ENCODE assay signal across 14 cellular contexts in the genomic region with DNA sequence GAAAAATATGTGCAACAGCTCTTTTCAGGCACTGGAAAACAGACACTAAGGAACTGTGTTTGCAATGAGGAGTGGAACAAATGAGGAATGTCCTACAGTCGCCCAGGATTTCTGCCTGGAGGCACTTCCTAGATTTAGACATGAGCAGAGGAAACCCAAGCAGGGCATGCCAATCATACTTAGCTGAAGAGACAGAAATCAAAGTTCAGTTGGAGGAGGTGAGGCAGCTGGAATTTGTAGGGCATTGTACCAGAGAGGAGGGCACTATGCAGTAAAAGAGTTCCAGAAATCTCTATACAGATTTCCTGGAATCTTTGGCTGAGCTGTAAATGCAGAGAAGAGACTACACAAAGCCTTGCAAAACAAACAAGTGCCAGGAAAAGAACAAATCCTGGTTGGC.
DNase-seq lines count a peak whose midpoint lies in the region; ATAC-seq and TF ChIP-seq lines count a peak whose summit lies in the region.
"Had no signal": no experiment of that assay in that cellular context is flagged by ENCODE, and none has a peak within 500 bp of the region (broad histone marks: within the 10 kb centered on the region; RNA-seq: fewer than 3 reads in every experiment).

No MANE protein-coding gene starts in this region.

- DNase-seq in COLO829 (ENCODE audit: low spot score), result peak; percentile 61
- DNase-seq in amniotic stem cell (lab: John Stamatoyannopoulos, UW), result peak; percentile 63
- DNase-seq in cardiac muscle cell (ENCODE audit: low read depth in 1 of 2, low spot score in 1 of 2), result peak in 1 of 2 donors; percentile 61
- DNase-seq in mucosa of descending colon, result peak in 1 of 3 donors; percentile 34
- DNase-seq in NCI-H2107 treated with DMSO at 0.1 percent for 48 hours (lab: John Stamatoyannopoulos, UW; ENCODE audit: unreplicated experiment), result no peak
- DNase-seq in activated T-cell treated with anti-CD3 and anti-CD28 coated beads, Interleukin-2, amount 50 U/mL, for 4 hours, result no peak
- DNase-seq in CD1c-positive myeloid dendritic cell (ENCODE audit: extremely low spot score), result no peak
- no peak for DNase-seq in mesendoderm
- DNase-seq: activated naive CD4-positive, alpha-beta T cell treated with anti-CD3 and anti-CD28 coated beads, Interleukin-2, amount 10 ng/mL, durations not matched to agents 7 days and 5 days; NCI-H2171; stimulated activated naive CD8-positive, alpha-beta T cell treated with anti-CD3 and anti-CD28 coated beads, Interleukin-15, Interleukin-2, amounts not matched to agents 100 U/mL and 50 U/mL, for 24 hours; WERI-Rb-1 had no signal

- no peaks in the 10 kb centered on the region for H3K27me3 Mint-ChIP-seq in activated T-cell treated with anti-CD3 and anti-CD28 coated beads, Interleukin-2, amount 50 U/mL, for 4 hours (ENCODE audit: low read depth)
- H3K27me3 Mint-ChIP-seq: activated naive CD4-positive, alpha-beta T cell treated with anti-CD3 and anti-CD28 coated beads, Interleukin-2, amount 10 ng/mL, durations not matched to agents 7 days and 5 days had no signal

- H2BK120ac ChIP-seq in mesendoderm (ENCODE audit: low read depth, low read length), result no peak overlapping the region

- WGBS in mesendoderm (ENCODE audit: extremely low coverage, insufficient coverage, low lambda C conversion rate), result no CpG with 5 or more reads among the region's 1 CpG

- no peak overlapping the region for H3K23ac ChIP-seq in mesendoderm (ENCODE audit: low read length)

- H4K8ac ChIP-seq in mesendoderm (ENCODE audit: low read depth, low read length), result no peak overlapping the region

- peak; percentile 92 for ATAC-seq in mucosa of descending colon
- ATAC-seq in activated T-cell treated with anti-CD3 and anti-CD28 coated beads, Interleukin-2, amount 50 U/mL, for 4 hours, result no peak
- ATAC-seq: stimulated activated naive CD8-positive, alpha-beta T cell treated with anti-CD3 and anti-CD28 coated beads, Interleukin-15, Interleukin-2, amounts not matched to agents 100 U/mL and 50 U/mL, for 24 hours had no signal

- no peak overlapping the region for H3K4me2 ChIP-seq in mesendoderm (ENCODE audit: low read length)

- no peak overlapping the region for H4K5ac ChIP-seq in mesendoderm (ENCODE audit: low read length)

- no peak overlapping the region for H2BK5ac ChIP-seq in mesendoderm (ENCODE audit: low read length)

- H3K18ac ChIP-seq in mesendoderm (ENCODE audit: low read length), result no peak overlapping the region

- H3K27me3 ChIP-seq in cardiac muscle cell, result no peaks in the 10 kb centered on the region
- H3K27me3 ChIP-seq in mesendoderm (ENCODE audit: insufficient read depth, low read length, poor library complexity), result no peaks in the 10 kb centered on the region
- H3K27me3 ChIP-seq: neutrophil had no signal

- H2AK5ac ChIP-seq in mesendoderm (ENCODE audit: low read length), result no peak overlapping the region

- H3K9me3 ChIP-seq in cardiac muscle cell (ENCODE audit: low read depth), result no peaks in the 10 kb centered on the region
- no peaks in the 10 kb centered on the region for H3K9me3 ChIP-seq in mucosa of descending colon
- H3K9me3 ChIP-seq: neutrophil had no signal

- H3K56ac ChIP-seq in mesendoderm (ENCODE audit: low read length), result no peak overlapping the region

- H3K36me3 Mint-ChIP-seq in activated T-cell treated with anti-CD3 and anti-CD28 coated beads, Interleukin-2, amount 50 U/mL, for 4 hours (ENCODE audit: insufficient read depth), result no peaks in the 10 kb centered on the region
- H3K36me3 Mint-ChIP-seq: activated naive CD4-positive, alpha-beta T cell treated with anti-CD3 and anti-CD28 coated beads, Interleukin-2, amount 10 ng/mL, durations not matched to agents 7 days and 5 days had no signal

- TF ChIP-seq CTCF in cardiac muscle cell (IDR thresholded peaks at IDR 0.05; ENCODE audit: low read depth, low read length) (no peak), mucosa of descending colon (IDR thresholded peaks at IDR 0.05) (no peak)

- no peaks in the 10 kb centered on the region for H3K79me1 ChIP-seq in mesendoderm (ENCODE audit: low read length)

- no peak overlapping the region for H3K4ac ChIP-seq in mesendoderm (ENCODE audit: low read depth, low read length)

- peaks cover 35% of the 10 kb centered on the region for H3K4me1 ChIP-seq in cardiac muscle cell (ENCODE audit: low read depth)
- H3K4me1 ChIP-seq in mucosa of descending colon (ENCODE audit: low read depth), result peaks cover 6% of the 10 kb centered on the region
- H3K4me1 ChIP-seq in mesendoderm (ENCODE audit: control insufficient read depth, low read depth, low read length), result no peaks in the 10 kb centered on the region

- intact Hi-C loops in mucosa of descending colon (cut with DNase I, micrococcal nuclease), result no loop called here

- no peaks in the 10 kb centered on the region for H3K79me2 ChIP-seq in mesendoderm (ENCODE audit: control insufficient read depth, insufficient read depth, low read length)

- H3K9me3 Mint-ChIP-seq in activated T-cell treated with anti-CD3 and anti-CD28 coated beads, Interleukin-2, amount 50 U/mL, for 4 hours, result no peaks in the 10 kb centered on the region

- no peak overlapping the region for H2BK15ac ChIP-seq in mesendoderm (replicated peaks; ENCODE audit: low read depth)

- H3K27ac ChIP-seq in cardiac muscle cell (peak overlapping the region; percentile 93), mesendoderm (ENCODE audit: low read depth, low read length) (no peak overlapping the region)
- H3K27ac ChIP-seq: neutrophil, WERI-Rb-1 had no signal

- H3K4me3 ChIP-seq in cardiac muscle cell (no peak overlapping the region), mucosa of descending colon (no peak overlapping the region), mesendoderm (ENCODE audit: low read length) (no peak overlapping the region)
- H3K4me3 ChIP-seq: skin epidermis had no signal

- H3K9ac ChIP-seq in mesendoderm (ENCODE audit: low read length), result no peak overlapping the region

- no peak overlapping the region for H3K4me3 Mint-ChIP-seq in activated T-cell treated with anti-CD3 and anti-CD28 coated beads, Interleukin-2, amount 50 U/mL, for 4 hours
- H3K4me3 Mint-ChIP-seq: activated naive CD4-positive, alpha-beta T cell treated with anti-CD3 and anti-CD28 coated beads, Interleukin-2, amount 10 ng/mL, durations not matched to agents 7 days and 5 days had no signal

- H3K36me3 ChIP-seq in cardiac muscle cell, result no peaks in the 10 kb centered on the region
- no peaks in the 10 kb centered on the region for H3K36me3 ChIP-seq in mucosa of descending colon (ENCODE audit: low read depth)
- no peaks in the 10 kb centered on the region for H3K36me3 ChIP-seq in mesendoderm (ENCODE audit: control insufficient read depth, insufficient read depth, low read length)
- H3K36me3 ChIP-seq: neutrophil, WERI-Rb-1 had no signal

- H3K4me1 Mint-ChIP-seq in activated T-cell treated with anti-CD3 and anti-CD28 coated beads, Interleukin-2, amount 50 U/mL, for 4 hours (ENCODE audit: low read depth), result no peaks in the 10 kb centered on the region
- H3K4me1 Mint-ChIP-seq: activated naive CD4-positive, alpha-beta T cell treated with anti-CD3 and anti-CD28 coated beads, Interleukin-2, amount 10 ng/mL, durations not matched to agents 7 days and 5 days had no signal

Comparison
In these comparisons a context has a peak if more than half of its experiments do, and no peak if none do; other contexts are left out.
1. DNase-seq: peak in COLO829 (single experiment) and amniotic stem cell (single experiment); none in NCI-H2107 treated with DMSO at 0.1 percent for 48 hours (single experiment), activated T-cell treated with anti-CD3 and anti-CD28 coated beads, Interleukin-2, amount 50 U/mL, for 4 hours (single experiment), CD1c-positive myeloid dendritic cell (single experiment) and mesendoderm (single experiment).